ENCODE assay signal across 9 cellular contexts in genomic region chr2:178479758-178480226, GRCh38. TPM values are rescaled to one million over a fixed set of nuclear protein-coding genes. Genes with fewer than 3 reads are reported as not detected.
DNase-seq lines count a peak whose midpoint lies in the region; ATAC-seq lines count a peak whose summit lies in the region.
"Had no signal": no experiment of that assay in that cellular context is flagged by ENCODE, and none has a peak within 500 bp of the region (broad histone marks: within the 10 kb centered on the region; RNA-seq: fewer than 3 reads in every experiment).

No MANE protein-coding gene starts in this region.

- H3K9me3 Mint-ChIP-seq in activated CD4-positive, alpha-beta memory T cell treated with anti-CD3 and anti-CD28 coated beads, Interleukin-2, amount 10 ng/mL, durations not matched to agents 7 days and 5 days = no peaks in the 10 kb centered on the region
- H3K9me3 Mint-ChIP-seq in stimulated activated effector memory CD8-positive, alpha-beta T cell treated with anti-CD3 and anti-CD28 coated beads, Interleukin-12 subunit alpha, Interleukin-12 subunit beta, amount 100 ng/mL, for 72 hours = no peaks in the 10 kb centered on the region

- CTCF ChIA-PET in activated CD4-positive, alpha-beta memory T cell treated with anti-CD3 and anti-CD28 coated beads, Interleukin-2, amount 10 ng/mL, durations not matched to agents 7 days and 5 days (lab: Charles Lee) = interaction anchor here (0.8 to 2.3 kb wide), 5 partner anchors 16 to 43 kb away, joined by 3 to 15 read pairs (median 4); partner anchors contain the start of genes PJVK and PRKRA

- H3K4me1 ChIP-seq in iPS DF 6.9 (ENCODE audit: control insufficient read depth, insufficient read depth, low read length) = 0 out of 2 replicates have a peak, but pooled peaks cover 1% of the 10 kb centered on the region

- ATAC-seq in stimulated activated effector memory CD8-positive, alpha-beta T cell treated with anti-CD3 and anti-CD28 coated beads, Interleukin-12 subunit alpha, Interleukin-12 subunit beta, amount 100 ng/mL, for 72 hours = no peak
- ATAC-seq in GM19467 (IDR thresholded peaks at IDR 0.05; ENCODE audit: unreplicated experiment) = no peak

- no peak overlapping the region for H3K27ac ChIP-seq in iPS DF 6.9 (ENCODE audit: low read length)

- no peaks in the 10 kb centered on the region for H3K9me3 ChIP-seq in iPS DF 6.9 (ENCODE audit: control insufficient read depth, insufficient read depth, low read length)
- H3K9me3 ChIP-seq: mucosa of descending colon had no signal

- no peaks in the 10 kb centered on the region for H3K36me3 ChIP-seq in iPS DF 6.9 (ENCODE audit: control insufficient read depth, insufficient read depth, low read length)

- peak; percentile 60 for DNase-seq in DMS53 (lab: John Stamatoyannopoulos, UW)
- no peak for DNase-seq in DMS53 treated with DMSO at 0.1 percent for 48 hours (lab: John Stamatoyannopoulos, UW; ENCODE audit: unreplicated experiment)
- no peak for DNase-seq in activated CD4-positive, alpha-beta memory T cell treated with anti-CD3 and anti-CD28 coated beads, Interleukin-2, amount 10 ng/mL, durations not matched to agents 7 days and 5 days
- DNase-seq in iPS DF 6.9 (ENCODE audit: low read depth, low spot score) = no peak
- no peak for DNase-seq in stimulated activated effector memory CD8-positive, alpha-beta T cell treated with anti-CD3 and anti-CD28 coated beads, Interleukin-12 subunit alpha, Interleukin-12 subunit beta, amount 100 ng/mL, for 72 hours (ENCODE audit: low spot score in 2 of 2)
- DNase-seq in stimulated activated CD4-positive, alpha-beta T cell treated with anti-CD3 and anti-CD28 coated beads, Interleukin-2, amount 100 ng/mL, for 48 hours = no peak
- DNase-seq in NOMO-1 treated with DMSO at 0.1 percent for 48 hours (lab: John Stamatoyannopoulos, UW; ENCODE audit: unreplicated experiment) = no peak

- peak overlapping the region; percentile 62; the same call in 1 of the 2 replicates for H3K4me3 ChIP-seq in iPS DF 6.9 (ENCODE audit: low read length)

- H3K4me3 Mint-ChIP-seq in activated CD4-positive, alpha-beta memory T cell treated with anti-CD3 and anti-CD28 coated beads, Interleukin-2, amount 10 ng/mL, durations not matched to agents 7 days and 5 days = peak overlapping the region; percentile 95
- H3K4me3 Mint-ChIP-seq in stimulated activated effector memory CD8-positive, alpha-beta T cell treated with anti-CD3 and anti-CD28 coated beads, Interleukin-12 subunit alpha, Interleukin-12 subunit beta, amount 100 ng/mL, for 72 hours = peak overlapping the region; percentile 97

- H3K27ac Mint-ChIP-seq in activated CD4-positive, alpha-beta memory T cell treated with anti-CD3 and anti-CD28 coated beads, Interleukin-2, amount 10 ng/mL, durations not matched to agents 7 days and 5 days = peak overlapping the region; percentile 99
- peak overlapping the region; percentile 97 for H3K27ac Mint-ChIP-seq in stimulated activated effector memory CD8-positive, alpha-beta T cell treated with anti-CD3 and anti-CD28 coated beads, Interleukin-12 subunit alpha, Interleukin-12 subunit beta, amount 100 ng/mL, for 72 hours

- no CpG with 5 or more reads among the region's 19 CpGs for WGBS in iPS DF 6.9 (ENCODE audit: insufficient coverage, insufficient read length)

- no peaks in the 10 kb centered on the region for H3K27me3 Mint-ChIP-seq in activated CD4-positive, alpha-beta memory T cell treated with anti-CD3 and anti-CD28 coated beads, Interleukin-2, amount 10 ng/mL, durations not matched to agents 7 days and 5 days

- no peaks in the 10 kb centered on the region; the same call in 1 of the 2 replicates for H3K27me3 ChIP-seq in iPS DF 6.9 (ENCODE audit: control insufficient read depth, insufficient read depth, low read length)

- POLR2A ChIA-PET in activated CD4-positive, alpha-beta memory T cell treated with anti-CD3 and anti-CD28 coated beads, Interleukin-2, amount 10 ng/mL, durations not matched to agents 7 days and 5 days (lab: Charles Lee) = interaction anchor here (0.6 to 1.9 kb wide), 7 partner anchors 29 to 66 kb away, joined by 3 to 8 read pairs (median 3); partner anchors contain the start of genes PJVK and PRKRA

- peaks cover 6% of the 10 kb centered on the region for H3K36me3 Mint-ChIP-seq in activated CD4-positive, alpha-beta memory T cell treated with anti-CD3 and anti-CD28 coated beads, Interleukin-2, amount 10 ng/mL, durations not matched to agents 7 days and 5 days (ENCODE audit: low read depth)
- peaks cover 12% of the 10 kb centered on the region for H3K36me3 Mint-ChIP-seq in stimulated activated effector memory CD8-positive, alpha-beta T cell treated with anti-CD3 and anti-CD28 coated beads, Interleukin-12 subunit alpha, Interleukin-12 subunit beta, amount 100 ng/mL, for 72 hours

- H3K4me1 Mint-ChIP-seq in activated CD4-positive, alpha-beta memory T cell treated with anti-CD3 and anti-CD28 coated beads, Interleukin-2, amount 10 ng/mL, durations not matched to agents 7 days and 5 days = peaks cover 49% of the 10 kb centered on the region
- H3K4me1 Mint-ChIP-seq in stimulated activated effector memory CD8-positive, alpha-beta T cell treated with anti-CD3 and anti-CD28 coated beads, Interleukin-12 subunit alpha, Interleukin-12 subunit beta, amount 100 ng/mL, for 72 hours = peaks cover 43% of the 10 kb centered on the region

RNA-seq across cellular contexts. Expression of gene PLEKHA3, which starts 0.5 kb away (rescaled TPM):
- 10 to 100 TPM; 27.7 to 28.7 TPM for total RNA-seq in activated CD4-positive, alpha-beta memory T cell treated with anti-CD3 and anti-CD28 coated beads, Interleukin-2, amount 10 ng/mL, durations not matched to agents 7 days and 5 days

RNA-seq across cellular contexts. Expression of gene FKBP7, which starts 1.4 kb away (rescaled TPM):
- 1 to 10 TPM; 1.6 to 1.8 TPM for total RNA-seq in activated CD4-positive, alpha-beta memory T cell treated with anti-CD3 and anti-CD28 coated beads, Interleukin-2, amount 10 ng/mL, durations not matched to agents 7 days and 5 days

RNA-seq across cellular contexts. Expression of gene PJVK, which starts 28.6 kb away (rescaled TPM):
- total RNA-seq in activated CD4-positive, alpha-beta memory T cell treated with anti-CD3 and anti-CD28 coated beads, Interleukin-2, amount 10 ng/mL, durations not matched to agents 7 days and 5 days = 1 to 10 TPM in 1 of 2 experiments, under 1 TPM in 1; 0.91 to 1.1 TPM

RNA-seq across cellular contexts. Expression of gene PRKRA, which starts 28.8 kb away (rescaled TPM):
- 10 to 100 TPM; 35.4 to 36.5 TPM for total RNA-seq in activated CD4-positive, alpha-beta memory T cell treated with anti-CD3 and anti-CD28 coated beads, Interleukin-2, amount 10 ng/mL, durations not matched to agents 7 days and 5 days
